Comparison of ENCODE assay signal across 8 cellular contexts in the genomic region with DNA sequence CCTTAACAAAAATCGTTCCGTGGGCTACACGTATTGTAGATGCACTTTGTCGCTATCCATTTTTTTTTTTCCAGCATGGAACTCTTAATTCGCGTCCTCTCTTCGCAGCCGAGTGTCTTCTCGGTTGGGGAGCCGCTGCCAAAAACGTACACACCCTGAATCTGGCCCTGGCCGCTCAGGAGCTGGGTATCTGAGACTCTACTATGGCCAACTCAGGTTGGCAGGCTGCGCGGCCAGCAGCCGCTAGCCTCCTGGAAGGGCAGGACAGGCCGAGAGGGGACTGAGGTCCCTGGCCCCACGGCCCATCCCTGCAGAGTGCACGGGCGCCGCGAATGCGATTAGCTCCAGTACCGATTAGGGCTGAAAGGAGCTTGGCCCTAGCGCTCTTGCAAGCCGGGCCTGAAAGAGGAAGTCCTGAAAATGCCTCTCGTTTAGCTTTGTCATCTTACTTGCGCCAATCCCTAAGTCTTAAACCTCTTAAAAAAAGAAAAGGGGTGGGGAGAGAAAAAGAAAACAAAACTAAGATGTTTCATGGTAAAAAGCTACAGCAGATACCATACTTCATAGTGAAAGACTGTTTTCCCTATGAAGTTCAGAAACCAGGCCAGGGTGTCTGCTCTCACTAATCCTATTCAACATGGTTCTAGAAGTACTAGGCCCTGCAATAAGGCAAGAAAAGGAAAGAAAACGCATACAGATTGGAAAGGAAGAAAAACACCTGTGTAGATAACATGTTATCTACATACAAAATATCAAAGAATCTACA.
DNase-seq lines count a peak whose midpoint lies in the region; ATAC-seq and TF ChIP-seq lines count a peak whose summit lies in the region.

No MANE protein-coding gene starts in this region.

- H3K27ac ChIP-seq in DOHH2 (ENCODE audit: low read depth, low read length): no peak overlapping the region

- H3K27ac Mint-ChIP-seq in activated CD8-positive, alpha-beta T cell treated with anti-CD3 and anti-CD28 coated beads for 36 hours: peak overlapping the region; percentile 95
- H3K27ac Mint-ChIP-seq in effector memory CD8-positive, alpha-beta T cell: peak overlapping the region; percentile 96

- peak overlapping the region; percentile 88 for H3K4me3 Mint-ChIP-seq in activated CD8-positive, alpha-beta T cell treated with anti-CD3 and anti-CD28 coated beads for 36 hours
- H3K4me3 Mint-ChIP-seq in effector memory CD8-positive, alpha-beta T cell: peak overlapping the region; percentile 93 to 96

- H4K20me1 ChIP-seq in DOHH2 (ENCODE audit: control insufficient read depth, insufficient read depth, low read depth, low read length): peaks cover 6% of the 10 kb centered on the region; the same call in 1 of the 2 replicates

- no peaks in the 10 kb centered on the region for H3K36me3 Mint-ChIP-seq in activated CD8-positive, alpha-beta T cell treated with anti-CD3 and anti-CD28 coated beads for 36 hours (ENCODE audit: low read depth)
- peaks cover 6% of the 10 kb centered on the region for H3K36me3 Mint-ChIP-seq in effector memory CD8-positive, alpha-beta T cell (ENCODE audit: insufficient read depth)

- no peaks in the 10 kb centered on the region for H3K9me2 ChIP-seq in DOHH2 (replicated peaks; ENCODE audit: control insufficient read depth, low read length)

- H3K9me3 ChIP-seq in DOHH2 (ENCODE audit: control insufficient read depth, insufficient read depth, low read length) (peaks cover 4% of the 10 kb centered on the region; the same call in 1 of the 2 replicates), mucosa of descending colon (no peaks in the 10 kb centered on the region)

- peaks cover 27% of the 10 kb centered on the region for H3K4me1 Mint-ChIP-seq in activated CD8-positive, alpha-beta T cell treated with anti-CD3 and anti-CD28 coated beads for 36 hours (ENCODE audit: low read depth)
- H3K4me1 Mint-ChIP-seq in effector memory CD8-positive, alpha-beta T cell (ENCODE audit: low read depth in 2 of 2): peaks cover 21 to 29% of the 10 kb centered on the region in 2 donors

- H3K9me3 Mint-ChIP-seq in activated CD8-positive, alpha-beta T cell treated with anti-CD3 and anti-CD28 coated beads for 36 hours: no peaks in the 10 kb centered on the region
- peaks cover 0 to 2% of the 10 kb centered on the region in 2 donors for H3K9me3 Mint-ChIP-seq in effector memory CD8-positive, alpha-beta T cell

- H3K36me3 ChIP-seq in DOHH2 (ENCODE audit: control insufficient read depth, low read length) (no peaks in the 10 kb centered on the region), mucosa of descending colon (ENCODE audit: low read depth) (no peaks in the 10 kb centered on the region)

- POLR2A ChIA-PET in activated CD8-positive, alpha-beta T cell treated with anti-CD3 and anti-CD28 coated beads for 36 hours (lab: Charles Lee): interaction anchor here (0.6 to 2.7 kb wide), 15 partner anchors 9 to 281 kb away, joined by 3 to 8 read pairs (median 4); a partner anchor contains a TSS

- ATAC-seq in GM21515 (IDR thresholded peaks at IDR 0.05; ENCODE audit: unreplicated experiment) (peak; percentile 61), mucosa of descending colon (peak; percentile 62)
- ATAC-seq in activated CD8-positive, alpha-beta T cell treated with anti-CD3 and anti-CD28 coated beads for 36 hours: peak; percentile 60
- peak; percentile 54 for ATAC-seq in effector memory CD8-positive, alpha-beta T cell (replicated peaks)

- intact Hi-C loops in activated CD8-positive, alpha-beta T cell treated with anti-CD3 and anti-CD28 coated beads for 36 hours (cut with micrococcal nuclease): loop anchor here (5.0 kb wide), 1 partner anchor 116 kb away; a partner anchor contains a TSS
- intact Hi-C loops in mucosa of descending colon (cut with DNase I, micrococcal nuclease): no loop called here

- no peak for TF ChIP-seq CTCF in DOHH2 (IDR thresholded peaks at IDR 0.05; ENCODE audit: low read depth, low read length, poor library complexity, severe bottlenecking)
- TF ChIP-seq CTCF in activated CD8-positive, alpha-beta T cell treated with anti-CD3 and anti-CD28 coated beads for 36 hours (IDR thresholded peaks at IDR 0.05): no peak
- no peak for TF ChIP-seq CTCF in mucosa of descending colon (IDR thresholded peaks at IDR 0.05)

- peak overlapping the region; percentile 61 for H3K4me3 ChIP-seq in DOHH2 (ENCODE audit: low read length)
- peak overlapping the region; percentile 15 for H3K4me3 ChIP-seq in mucosa of descending colon

- in situ Hi-C loops in KBM-7 (cut with MboI; ENCODE audit: low pct_unique_long_range_greater_than_20kb, low sequenced_read_pairs): no loop called here

- H3K4me2 ChIP-seq in DOHH2 (ENCODE audit: low read length): peak overlapping the region; percentile 63

- H3K27me3 ChIP-seq in DOHH2 (ENCODE audit: control insufficient read depth, low read length): peaks cover 37% of the 10 kb centered on the region

- H3F3A ChIP-seq in DOHH2 (ENCODE audit: control insufficient read depth, insufficient read depth): peaks cover 15% of the 10 kb centered on the region

- H3K4me1 ChIP-seq in DOHH2 (ENCODE audit: control insufficient read depth, low read length) (peaks cover 20% of the 10 kb centered on the region), mucosa of descending colon (ENCODE audit: low read depth) (peaks cover 9% of the 10 kb centered on the region)

- H3K79me2 ChIP-seq in DOHH2 (ENCODE audit: control insufficient read depth, low read length): no peaks in the 10 kb centered on the region

- CTCF ChIA-PET in activated CD8-positive, alpha-beta T cell treated with anti-CD3 and anti-CD28 coated beads for 36 hours (lab: Charles Lee): interaction anchor here (0.8 to 7.2 kb wide), 12 partner anchors 9 to 281 kb away, joined by 3 to 80 read pairs (median 5); a partner anchor contains a TSS

- no peaks in the 10 kb centered on the region for H3K27me3 Mint-ChIP-seq in activated CD8-positive, alpha-beta T cell treated with anti-CD3 and anti-CD28 coated beads for 36 hours
- H3K27me3 Mint-ChIP-seq in effector memory CD8-positive, alpha-beta T cell: no peaks in the 10 kb centered on the region

- peak; percentile 90 for DNase-seq in KBM-7
- DNase-seq in activated CD8-positive, alpha-beta T cell treated with anti-CD3 and anti-CD28 coated beads for 36 hours: peak; percentile 62
- DNase-seq in effector memory CD8-positive, alpha-beta T cell: peak; percentile 38 to 53 (median 46)
- peak; percentile 59 to 81 (median 75) for DNase-seq in mucosa of descending colon
- peak; percentile 63 for DNase-seq in stimulated activated CD8-positive, alpha-beta memory T cell treated with anti-CD3 and anti-CD28 coated beads, Interleukin-4, amount 100 ng/mL, for 48 hours
- DNase-seq in D341Med (ENCODE audit: low spot score): no peak
